Comparison of ENCODE assay signal across 1 cellular context in genomic region chr20:48620486-48621255, GRCh38.
TF ChIP-seq lines count a peak whose summit lies in the region.

No MANE protein-coding gene starts in this region.

TF ChIP-seq in HepG2, 621 proteins besides CTCF, POLR2A, EP300 and RAD21 (continued from another document and continues in another):
- no peak for TF ChIP-seq ZNF275 (CRISPR knock-in tag; IDR thresholded peaks at IDR 0.05; ENCODE audit: borderline replicate concordance)
- TF ChIP-seq SOX6 (IDR thresholded peaks at IDR 0.05), result no peak
- TF ChIP-seq SOX6 (CRISPR knock-in tag; IDR thresholded peaks at IDR 0.05), result peak; percentile 38
- TF ChIP-seq PRPF4 (IDR thresholded peaks at IDR 0.05; ENCODE audit: low read depth, low read length, poor library complexity, severe bottlenecking), result no peak
- TF ChIP-seq TAF1 (CRISPR knock-in tag; IDR thresholded peaks at IDR 0.05), result no peak
- TF ChIP-seq PHB2 (IDR thresholded peaks at IDR 0.05; ENCODE audit: partially characterized antibody), result no peak
- TF ChIP-seq ZNF546 (CRISPR knock-in tag; conservative IDR thresholded peaks at IDR 0.05), result no peak; the same call in 1 of the 2 replicates
- 0 out of 2 replicates have a peak, but pooled peaks have one; percentile 29 for TF ChIP-seq BORCS8-MEF2B (CRISPR knock-in tag; IDR thresholded peaks at IDR 0.05)
- no peak for TF ChIP-seq SRF (IDR thresholded peaks at IDR 0.05; ENCODE audit: low read depth, low read length)
- TF ChIP-seq FOXC1 (CRISPR knock-in tag; IDR thresholded peaks at IDR 0.05; ENCODE audit: borderline replicate concordance), result no peak; the same call in 1 of the 2 replicates
- TF ChIP-seq ZNF644 (CRISPR knock-in tag; IDR thresholded peaks at IDR 0.05; ENCODE audit: low read depth), result no peak
- no peak; the same call in 1 of the 2 replicates for TF ChIP-seq ZZZ3 (CRISPR knock-in tag; IDR thresholded peaks at IDR 0.05; ENCODE audit: borderline replicate concordance)
- TF ChIP-seq SRSF9 (IDR thresholded peaks at IDR 0.05; ENCODE audit: borderline replicate concordance, insufficient read depth, low read depth, low read length, poor library complexity, severe bottlenecking), result no peak
- TF ChIP-seq ZNF605 (CRISPR knock-in tag; IDR thresholded peaks at IDR 0.05), result no peak
- peak; percentile 22; the same call in 1 of the 2 replicates for TF ChIP-seq ZNF629 (CRISPR knock-in tag; conservative IDR thresholded peaks at IDR 0.05)
- 0 out of 2 replicates have a peak, but pooled peaks have one; percentile 44 for TF ChIP-seq MIER3 (CRISPR knock-in tag; IDR thresholded peaks at IDR 0.05; ENCODE audit: borderline replicate concordance)
- TF ChIP-seq ZNF7 (CRISPR knock-in tag; IDR thresholded peaks at IDR 0.05), result no peak
- TF ChIP-seq HCFC1 (IDR thresholded peaks at IDR 0.05; ENCODE audit: low read depth, low read length), result 0 out of 2 replicates have a peak, but pooled peaks have one; percentile 15
- no peak for TF ChIP-seq ZNF790 (CRISPR knock-in tag; IDR thresholded peaks at IDR 0.05; ENCODE audit: borderline replicate concordance)
- no peak for TF ChIP-seq RERE (CRISPR knock-in tag; IDR thresholded peaks at IDR 0.05; ENCODE audit: low read depth)
- TF ChIP-seq FOXK1 (CRISPR knock-in tag; IDR thresholded peaks at IDR 0.05; ENCODE audit: borderline replicate concordance, low read depth), result no peak
- no peak for TF ChIP-seq HDAC6 (IDR thresholded peaks at IDR 0.05; ENCODE audit: low read depth, low read length)
- no peak for TF ChIP-seq ZNF569 (CRISPR knock-in tag; IDR thresholded peaks at IDR 0.05; ENCODE audit: borderline replicate concordance)
- no peak for TF ChIP-seq SNAI1 (CRISPR knock-in tag; IDR thresholded peaks at IDR 0.05; ENCODE audit: borderline replicate concordance)
- TF ChIP-seq AGO1 (IDR thresholded peaks at IDR 0.05; ENCODE audit: low read depth, low read length, poor library complexity, severe bottlenecking), result no peak
- no peak for TF ChIP-seq SP4 (CRISPR knock-in tag; IDR thresholded peaks at IDR 0.05)
- TF ChIP-seq DMTF1 (CRISPR knock-in tag; IDR thresholded peaks at IDR 0.05), result no peak
- TF ChIP-seq SCMH1 (CRISPR knock-in tag; IDR thresholded peaks at IDR 0.05; ENCODE audit: borderline replicate concordance), result no peak
- TF ChIP-seq ZNF367 (CRISPR knock-in tag; IDR thresholded peaks at IDR 0.05; ENCODE audit: borderline replicate concordance), result no peak
- no peak for TF ChIP-seq BRF2 (CRISPR knock-in tag; IDR thresholded peaks at IDR 0.05)
- TF ChIP-seq CREB3 (CRISPR knock-in tag; IDR thresholded peaks at IDR 0.05), result peak; percentile 41; the same call in 1 of the 2 replicates
- 0 out of 2 replicates have a peak, but pooled peaks have one; percentile 14 for TF ChIP-seq RFX3 (CRISPR knock-in tag; IDR thresholded peaks at IDR 0.05)
- TF ChIP-seq ZNF34 (CRISPR knock-in tag; IDR thresholded peaks at IDR 0.05; ENCODE audit: borderline replicate concordance), result no peak
- TF ChIP-seq DZIP1 (CRISPR knock-in tag; IDR thresholded peaks at IDR 0.05), result no peak
- TF ChIP-seq TERF1 (CRISPR knock-in tag; IDR thresholded peaks at IDR 0.05), result no peak
- no peak for TF ChIP-seq BRD4 (CRISPR knock-in tag; IDR thresholded peaks at IDR 0.05)
- no peak for TF ChIP-seq NCOA2 (CRISPR knock-in tag; IDR thresholded peaks at IDR 0.05)
- no peak for TF ChIP-seq ZNF160 (CRISPR knock-in tag; IDR thresholded peaks at IDR 0.05)
- peak; percentile 43; the same call in 1 of the 2 replicates for TF ChIP-seq ZNF792 (CRISPR knock-in tag; IDR thresholded peaks at IDR 0.05)
- TF ChIP-seq ZNF788 (CRISPR knock-in tag; IDR thresholded peaks at IDR 0.05; ENCODE audit: borderline replicate concordance), result no peak; the same call in 1 of the 2 replicates
- 0 out of 2 replicates have a peak, but pooled peaks have one; percentile 35 for TF ChIP-seq PRDM4 (CRISPR knock-in tag; IDR thresholded peaks at IDR 0.05; ENCODE audit: borderline replicate concordance)
- no peak for TF ChIP-seq ZNF589 (CRISPR knock-in tag; conservative IDR thresholded peaks at IDR 0.05)
- TF ChIP-seq PCBP1 (IDR thresholded peaks at IDR 0.05; ENCODE audit: borderline replicate concordance, low read depth, low read length), result no peak
- TF ChIP-seq CBX1 (IDR thresholded peaks at IDR 0.05; ENCODE audit: low read depth), result no peak
- TF ChIP-seq ZNF660 (CRISPR knock-in tag; IDR thresholded peaks at IDR 0.05; ENCODE audit: borderline replicate concordance, low read depth), result no peak
